ENCODE assay signal across 8 cellular contexts in the genomic region with DNA sequence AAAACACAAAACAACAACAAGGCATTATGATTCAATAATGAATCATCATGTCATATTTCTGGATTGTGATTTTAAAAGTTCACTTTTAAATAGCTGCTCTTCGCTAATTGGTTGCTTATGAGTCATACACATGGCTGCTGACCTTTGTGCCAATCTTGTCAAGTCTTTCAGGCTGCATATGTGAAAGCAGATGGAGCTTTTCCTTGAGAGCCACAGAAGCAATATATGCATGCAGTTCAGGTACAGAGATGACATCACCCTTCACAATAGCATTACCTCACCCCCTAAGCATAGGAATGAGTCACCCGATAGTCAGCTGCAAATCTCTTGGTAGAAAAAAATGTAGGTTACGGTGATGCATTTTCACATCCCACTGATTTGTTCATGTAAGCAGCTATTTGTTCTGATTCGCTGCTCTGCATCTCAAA. TPM values are rescaled to one million over a fixed set of nuclear protein-coding genes. Genes with fewer than 3 reads are reported as not detected.
DNase-seq lines count a peak whose midpoint lies in the region; ATAC-seq and TF ChIP-seq lines count a peak whose summit lies in the region.

No MANE protein-coding gene starts in this region.

- no peaks in the 10 kb centered on the region for H3K36me3 ChIP-seq in BE2C

- H3K27me3 Mint-ChIP-seq in type B pancreatic cell, result no peaks in the 10 kb centered on the region

- no peak overlapping the region; the same call in 1 of the 2 replicates for H3K4me3 ChIP-seq in BE2C (ENCODE audit: low read depth, low read length)

- peak overlapping the region; percentile 75 for H3K27ac Mint-ChIP-seq in type B pancreatic cell

- H3K36me3 Mint-ChIP-seq in type B pancreatic cell, result peaks cover 7% of the 10 kb centered on the region

- peaks cover 18% of the 10 kb centered on the region for H3K4me1 Mint-ChIP-seq in type B pancreatic cell (ENCODE audit: unreplicated experiment)

- peak; percentile 48 for DNase-seq in BE2C
- peak; percentile 95 for DNase-seq in NCI-H226
- peak; percentile 11 to 30 for DNase-seq in activated CD4-positive, alpha-beta T cell treated with anti-CD3 and anti-CD28 coated beads, Interleukin-2, amount 50 U/mL, for 48 hours
- peak; percentile 45 for DNase-seq in epidermal melanocyte (ENCODE audit: insufficient read length, low spot score)
- peak; percentile 77 for DNase-seq in myocyte (ENCODE audit: low read depth)
- no peak for DNase-seq in type B pancreatic cell (ENCODE audit: extremely low spot score, unreplicated experiment)

- TF ChIP-seq CTCF in BE2C (IDR thresholded peaks at IDR 0.05; ENCODE audit: low read depth, low read length) (no peak), type B pancreatic cell (conservative IDR thresholded peaks at IDR 0.05) (no peak)

- ATAC-seq in GM18873 (IDR thresholded peaks at IDR 0.05; ENCODE audit: low FRiP score, unreplicated experiment) (peak; percentile 100), HG03066 (IDR thresholded peaks at IDR 0.05; ENCODE audit: low read depth, unreplicated experiment) (peak; percentile 99)

- H3K4me1 ChIP-seq in BE2C, result peaks cover 13% of the 10 kb centered on the region

- no peaks in the 10 kb centered on the region for H3K27me3 ChIP-seq in BE2C

- H3K4me3 Mint-ChIP-seq in type B pancreatic cell, result no peak overlapping the region

- H3K9me3 Mint-ChIP-seq in type B pancreatic cell, result no peaks in the 10 kb centered on the region

- H3K9me3 ChIP-seq in BE2C, result no peaks in the 10 kb centered on the region

RNA-seq across cellular contexts. Expression of gene EIF2AK3, which starts 27.2 kb away (rescaled TPM):
- polyA plus RNA-seq in BE2C (2012; ENCODE audit: insufficient read depth, insufficient read length, low read depth), result 11.7 TPM
- total RNA-seq in myocyte (10.6 and 16.5 TPM in 2 replicates), type B pancreatic cell (ENCODE audit: low replicate concordance) (22.9 and 31.9 TPM in 2 replicates)
- polyA plus RNA-seq in myocyte (2012), result 8.7 TPM
